In the genomic region with DNA sequence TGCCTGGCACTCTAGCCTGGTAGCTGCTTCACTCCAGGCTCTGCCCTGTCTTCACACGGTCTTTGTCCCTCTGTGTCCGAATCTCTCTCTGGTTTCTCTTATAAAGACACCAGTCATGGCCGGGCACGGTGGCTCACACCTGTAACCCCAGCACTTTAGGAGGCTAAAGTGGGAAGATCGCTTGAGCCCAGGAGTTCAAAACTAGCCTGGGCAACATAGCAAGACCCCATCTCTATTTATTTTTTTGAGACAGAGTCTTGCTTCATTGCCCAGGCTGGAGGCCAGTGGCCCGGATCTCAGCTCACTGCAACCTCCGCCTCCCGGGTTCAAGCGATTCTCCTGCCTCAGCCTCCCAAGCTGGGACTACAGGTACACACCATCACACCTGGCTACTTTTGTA, we compare ENCODE assay signal across 10 cellular contexts. TPM values are rescaled to one million over a fixed set of nuclear protein-coding genes. Genes with fewer than 3 reads are reported as not detected.
DNase-seq lines count a peak whose midpoint lies in the region; ATAC-seq, FAIRE-seq and TF ChIP-seq lines count a peak whose summit lies in the region.
"Not testable (repeated sequence)": the region's sequence is repeated elsewhere in the genome, so short reads cannot be mapped to it uniquely, and the experiment has no call there.
"Had no signal": no experiment of that assay in that cellular context is flagged by ENCODE, and none has a peak within 500 bp of the region (broad histone marks: within the 10 kb centered on the region; RNA-seq: fewer than 3 reads in every experiment).

No MANE protein-coding gene starts in this region.

- not testable (repeated sequence) for H3K9me1 ChIP-seq in K562 (ENCODE audit: control insufficient read depth, insufficient read depth, low read length)

- not testable (repeated sequence) for TF ChIP-seq RAD21 in A549 (conservative IDR thresholded peaks at IDR 0.05 in 1 of 2, IDR thresholded peaks at IDR 0.05 in 1 of 2); K562 (CRISPR knock-in tag; conservative IDR thresholded peaks at IDR 0.05 in 1 of 2, IDR thresholded peaks at IDR 0.05 in 1 of 2)

- CTCF ChIA-PET in A549 (lab: Yijun Ruan, JAX): interaction anchor here (1.3 to 22.8 kb wide), 9 partner anchors 20 to 135 kb away, joined by 3 to 423 read pairs (median 27); partner anchors contain the start of genes GLIS2 and TFAP4
- CTCF ChIA-PET in RWPE1 (lab: Yijun Ruan, JAX); K562 (lab: Yijun Ruan, JAX; ENCODE audit: low intra/inter-chr PET ratio): not testable (repeated sequence)

- FAIRE-seq in A549 (lab: Jason Lieb, UNC); K562 (lab: Jason Lieb, UNC): not testable (repeated sequence)

- not testable (repeated sequence) for TF ChIP-seq POLR2A in A549 (IDR thresholded peaks at IDR 0.05; ENCODE audit: low read length); K562 (conservative IDR thresholded peaks at IDR 0.05)

- DNase-seq in A549 (ENCODE audit: low read depth in 1 of 2, low spot score in 1 of 2); HFFc6; RWPE1 (ENCODE audit: low spot score); K562 (ENCODE audit: extremely low read depth in 1 of 4, low spot score in 3 of 4); left lobe of liver (ENCODE audit: low spot score); nephron progenitor cell: not testable (repeated sequence)

- BruUV-seq in K562 (replicated peaks; lab: Mats Ljungman, UMichigan): not testable (repeated sequence)

- in situ Hi-C loops in K562 (cut with MboI): loop anchor here (5.0 kb wide), 1 partner anchor 46 kb away; no protein-coding TSS in a partner anchor

- H3K4me1 ChIP-seq in A549 (peaks cover 27% of the 10 kb centered on the region), K562 (replicated peaks in 1 of 2; ENCODE audit: control insufficient read depth in 2 of 2, insufficient read depth in 2 of 2, low read length in 2 of 2) (peaks cover 0 to 52% of the 10 kb centered on the region in 2 experiments; a peak in 3 of 5 replicates)

- H3K27ac Mint-ChIP-seq in HFFc6 (0 out of 2 replicates have a peak overlapping the region, but pooled peaks have one; percentile 13), nephron progenitor cell (peak overlapping the region; percentile 36)

- not testable (repeated sequence) for H3K79me2 ChIP-seq in K562 (ENCODE audit: control insufficient read depth, insufficient read depth, low read length)

- H2AFZ ChIP-seq in K562 (ENCODE audit: low read depth, low read length): not testable (repeated sequence)

- H3K9ac ChIP-seq in K562 (ENCODE audit: insufficient read depth in 1 of 2, low read depth in 2 of 2, low read length in 2 of 2): not testable (repeated sequence)

- ATAC-seq in A549, K562: not testable (repeated sequence)
- peak; percentile 3 for ATAC-seq in left lobe of liver

- not testable (repeated sequence) for H3K9me3 ChIP-seq in A549; K562 (replicated peaks; ENCODE audit: control insufficient read depth, insufficient read depth, low read depth, low read length)

- WGBS in A549 (ENCODE audit: missing lambda C conversion rate): 91% methylated on average over 9 of the region's 9 CpGs
- WGBS in K562 (ENCODE audit: insufficient coverage, low coverage, missing lambda C conversion rate): 84% methylated on average over 9 of the region's 9 CpGs

- not testable (repeated sequence) for H3K36me3 Mint-ChIP-seq in HFFc6 (ENCODE audit: low read depth)
- peaks cover 15% of the 10 kb centered on the region for H3K36me3 Mint-ChIP-seq in nephron progenitor cell (ENCODE audit: low read depth)

- POLR2A ChIA-PET in A549 (lab: Yijun Ruan, JAX): not testable (repeated sequence)
- POLR2A ChIA-PET in RWPE1 (lab: Yijun Ruan, JAX; ENCODE audit: low non-redundant PET) (interaction anchor here (0.6 kb wide), 1 partner anchor 386 kb away, joined by 3 read pairs; no protein-coding TSS in a partner anchor), K562 (lab: Yijun Ruan, JAX) (interaction anchor here (1.6 kb wide), 1 partner anchor 72 kb away, joined by 5 read pairs; no protein-coding TSS in a partner anchor)

- not testable (repeated sequence) for H3K4me3 ChIP-seq in A549, K562

- TF ChIP-seq CTCF in A549 (IDR thresholded peaks at IDR 0.05); HFFc6 (IDR thresholded peaks at IDR 0.05); RWPE1 (conservative IDR thresholded peaks at IDR 0.05; ENCODE audit: low read depth); K562 (IDR thresholded peaks at IDR 0.05 in 2 of 3, conservative IDR thresholded peaks at IDR 0.05 in 1 of 3; ENCODE audit: insufficient read depth in 2 of 3, low read depth in 1 of 3, low read length in 3 of 3); nephron progenitor cell (IDR thresholded peaks at IDR 0.05): not testable (repeated sequence)

- H3K27me3 Mint-ChIP-seq in HFFc6 (ENCODE audit: insufficient read depth); nephron progenitor cell (ENCODE audit: low read depth, poor library complexity): not testable (repeated sequence)

- intact Hi-C loops in K562 (cut with micrococcal nuclease): not testable (repeated sequence)

- not testable (repeated sequence) for H3K27ac ChIP-seq in A549; K562 (ENCODE audit: extremely low read depth, low read depth, low read length)
- H3K27ac ChIP-seq in RWPE1: peak overlapping the region; percentile 37

- H3K9me3 Mint-ChIP-seq in HFFc6, nephron progenitor cell: not testable (repeated sequence)

- not testable (repeated sequence) for H3K4me2 ChIP-seq in A549; K562 (ENCODE audit: insufficient read depth, low read length)

- peaks cover 29% of the 10 kb centered on the region; the same call in 1 of the 3 replicates for H3K36me3 ChIP-seq in K562 (ENCODE audit: control insufficient read depth, insufficient read depth, low read length)

- peaks cover 13% of the 10 kb centered on the region for H3K4me1 Mint-ChIP-seq in HFFc6 (ENCODE audit: low read depth)
- peaks cover 14% of the 10 kb centered on the region for H3K4me1 Mint-ChIP-seq in nephron progenitor cell

- H4K20me1 ChIP-seq in K562 (replicated peaks; ENCODE audit: control insufficient read depth, insufficient read depth, low read length): not testable (repeated sequence)

- not testable (repeated sequence) for H3K27me3 ChIP-seq in K562 (ENCODE audit: control insufficient read depth in 2 of 2, insufficient read depth in 2 of 2, low read length in 2 of 2)

- not testable (repeated sequence) for H3K4me3 Mint-ChIP-seq in HFFc6, nephron progenitor cell

- not testable (repeated sequence) for TF ChIP-seq EP300 in A549 (IDR thresholded peaks at IDR 0.05); K562 (IDR thresholded peaks at IDR 0.05; ENCODE audit: low read length)

RNA-seq across cellular contexts. Expression of gene PAM16, which starts 17.4 kb away (rescaled TPM):
- polyA plus RNA-seq in A549 (2011; rRNA removed) (42.5 and 55.1 TPM in 2 replicates), A549 (2017; fragmentation: RNase III; extraction: RNeasy Plus Mini Kit Qiagen cat#74134 plus additional on column Dnase treatment) (58.7 to 64.3 TPM (median 59.1 TPM) in 3 replicates), K562 (2011; rRNA removed) (79.3 and 88.9 TPM in 2 replicates), K562 (2014; fragmentation: Illumina TruSeq; extraction: Trizol) (49.0 and 66.3 TPM in 2 replicates), K562 (2014; fragmentation: Nextera tagmentation; extraction: Ambion mirVana) (10 to 100 TPM; 41.5 to 81.1 TPM), K562 (2014; rRNA removed) (243 and 273 TPM in 2 replicates)
- 169 and 194 TPM in 2 replicates for polyA plus RNA-seq in A549 (2012; cell fraction: cytosol; rRNA removed)
- polyA plus RNA-seq in A549 (2012; cell fraction: nucleus; rRNA removed): 144 and 160 TPM in 2 replicates
- polyA minus RNA-seq in A549 (2011; rRNA and poly(A)+ RNA removed): 9.2 and 9.3 TPM in 2 replicates
- total RNA-seq in HFFc6 (2021; fragmentation: NEBNext Ultra II Directional; extraction: Animal tissue kit (Norgen Biotek cat#: 25700)): 10 to 100 TPM; 44.9 to 50.8 (median 46.1) TPM
- total RNA-seq in K562 (2011; cell fraction: chromatin; rRNA removed; ENCODE audit: low replicate concordance): 70.0 and 135 TPM in 2 replicates
- total RNA-seq in K562 (2011; cell fraction: nucleolus; rRNA removed): 74.5 and 92.1 TPM in 2 replicates
- 76.8 and 107 TPM in 2 replicates for total RNA-seq in K562 (2011; cell fraction: nucleoplasm; rRNA removed)
- total RNA-seq in K562 (2014; rRNA removed) (173 and 213 TPM in 2 replicates), K562 (2014; rRNA removed; fragmentation: Illumina TruSeq; extraction: Trizol) (32.6 and 38.7 TPM in 2 replicates), K562 (2015; rRNA removed; fragmentation: Illumina TruSeq; extraction: Trizol) (48.4 and 56.1 TPM in 2 replicates), K562 (2021) (123 and 150 TPM in 2 replicates), left lobe of liver (41.0 TPM)
- polyA plus RNA-seq in K562 (2011; cell fraction: cytosol; rRNA removed): 175 and 283 TPM in 2 replicates
- polyA plus RNA-seq in K562 (2011; cell fraction: nucleus; rRNA removed): 85.0 and 101 TPM in 2 replicates
- 96.6 and 100 TPM in 2 replicates for polyA plus RNA-seq in K562 (2012)
- 10.6 and 11.8 TPM in 2 replicates for polyA minus RNA-seq in K562 (2011; rRNA and poly(A)+ RNA removed)
- 19.8 and 22.7 TPM in 2 replicates for polyA minus RNA-seq in K562 (2011; cell fraction: cytosol; rRNA and poly(A)+ RNA removed)
- polyA minus RNA-seq in K562 (2011; cell fraction: nucleus; rRNA and poly(A)+ RNA removed): 10.8 and 13.7 TPM in 2 replicates

RNA-seq across cellular contexts. Expression of gene GLIS2, which starts 17.8 kb away (rescaled TPM):
- 5.5 and 6.8 TPM in 2 replicates for polyA plus RNA-seq in A549 (2011; rRNA removed)
- 20.8 and 29.4 TPM in 2 replicates for polyA plus RNA-seq in A549 (2012; cell fraction: cytosol; rRNA removed)
- polyA plus RNA-seq in A549 (2012; cell fraction: nucleus; rRNA removed): 37.1 and 54.5 TPM in 2 replicates
- polyA plus RNA-seq in A549 (2017; fragmentation: RNase III; extraction: RNeasy Plus Mini Kit Qiagen cat#74134 plus additional on column Dnase treatment): 15.8 to 19.5 TPM (median 16.3 TPM) in 3 replicates
- polyA minus RNA-seq in A549 (2011; rRNA and poly(A)+ RNA removed): 3.3 and 6.4 TPM in 2 replicates
- total RNA-seq in HFFc6 (2021; fragmentation: NEBNext Ultra II Directional; extraction: Animal tissue kit (Norgen Biotek cat#: 25700)): 10 to 100 TPM; 21.9 to 26.0 (median 23.5) TPM
- total RNA-seq in K562 (2011; cell fraction: chromatin; rRNA removed; ENCODE audit: low replicate concordance): 2.1 and 6.1 TPM in 2 replicates
- 3.8 and 4.2 TPM in 2 replicates for total RNA-seq in K562 (2011; cell fraction: nucleolus; rRNA removed)
- total RNA-seq in K562 (2011; cell fraction: nucleoplasm; rRNA removed): 2.9 and 3.6 TPM in 2 replicates
- total RNA-seq in K562 (2014; rRNA removed): 0.91 and 1.4 TPM in 2 replicates
- total RNA-seq in K562 (2014; rRNA removed; fragmentation: Illumina TruSeq; extraction: Trizol): 0.10 and 0.11 TPM in 2 replicates
- 0.33 and 0.68 TPM in 2 replicates for total RNA-seq in K562 (2015; rRNA removed; fragmentation: Illumina TruSeq; extraction: Trizol)
- 7.6 and 9.0 TPM in 2 replicates for total RNA-seq in K562 (2021)
- polyA plus RNA-seq in K562 (2011; rRNA removed): 0.57 and 1.0 TPM in 2 replicates
- polyA plus RNA-seq in K562 (2011; cell fraction: cytosol; rRNA removed): 1.0 and 2.2 TPM in 2 replicates
- polyA plus RNA-seq in K562 (2011; cell fraction: nucleus; rRNA removed): 2.8 and 4.9 TPM in 2 replicates
- 6.8 and 7.9 TPM in 2 replicates for polyA plus RNA-seq in K562 (2012)
- 2.2 and 5.8 TPM in 2 replicates for polyA plus RNA-seq in K562 (2014; fragmentation: Illumina TruSeq; extraction: Trizol)
- under 1 TPM; 0.10 to 0.25 TPM for polyA plus RNA-seq in K562 (2014; fragmentation: Nextera tagmentation; extraction: Ambion mirVana)
- 2.3 and 2.9 TPM in 2 replicates for polyA plus RNA-seq in K562 (2014; rRNA removed)
- 0.27 and 0.32 TPM in 2 replicates for polyA minus RNA-seq in K562 (2011; rRNA and poly(A)+ RNA removed)
- 3.3 and 4.6 TPM in 2 replicates for polyA minus RNA-seq in K562 (2011; cell fraction: cytosol; rRNA and poly(A)+ RNA removed)
- 1.00 and 1.1 TPM in 2 replicates for polyA minus RNA-seq in K562 (2011; cell fraction: nucleus; rRNA and poly(A)+ RNA removed)
- total RNA-seq in left lobe of liver: 1.6 TPM
- total RNA-seq: CD4-positive, CD25-positive, alpha-beta regulatory T cell had no signal
- polyA plus RNA-seq: CD14-positive monocyte; CD4-positive, alpha-beta memory T cell; CD8-positive, alpha-beta memory T cell had no signal

RNA-seq across cellular contexts. Expression of gene VASN, which starts 37.9 kb away (rescaled TPM):
- 2.0 and 2.3 TPM in 2 replicates for polyA plus RNA-seq in A549 (2011; rRNA removed)
- 6.1 and 9.5 TPM in 2 replicates for polyA plus RNA-seq in A549 (2012; cell fraction: cytosol; rRNA removed)
- polyA plus RNA-seq in A549 (2012; cell fraction: nucleus; rRNA removed): 14.0 and 32.6 TPM in 2 replicates
- 4.0 to 4.7 TPM (median 4.2 TPM) in 3 replicates for polyA plus RNA-seq in A549 (2017; fragmentation: RNase III; extraction: RNeasy Plus Mini Kit Qiagen cat#74134 plus additional on column Dnase treatment)
- polyA minus RNA-seq in A549 (2011; rRNA and poly(A)+ RNA removed): 1.3 and 1.8 TPM in 2 replicates
- total RNA-seq in HFFc6 (2021; fragmentation: NEBNext Ultra II Directional; extraction: Animal tissue kit (Norgen Biotek cat#: 25700)): 100 to 1,000 TPM in 4 of 6 experiments, 10 to 100 TPM in 2; 92.0 to 131 (median 103) TPM
- total RNA-seq in K562 (2011; cell fraction: chromatin; rRNA removed; ENCODE audit: low replicate concordance): 1.2 and 9.8 TPM in 2 replicates
- total RNA-seq in K562 (2011; cell fraction: nucleolus; rRNA removed): 10.1 and 15.2 TPM in 2 replicates
- total RNA-seq in K562 (2011; cell fraction: nucleoplasm; rRNA removed): 3.7 and 5.7 TPM in 2 replicates
- total RNA-seq in K562 (2014; rRNA removed): 1.7 and 2.2 TPM in 2 replicates
- 0.06 and 0.07 TPM in 2 replicates for total RNA-seq in K562 (2014; rRNA removed; fragmentation: Illumina TruSeq; extraction: Trizol)
- total RNA-seq in K562 (2015; rRNA removed; fragmentation: Illumina TruSeq; extraction: Trizol): 0.51 and 1.1 TPM in 2 replicates
- total RNA-seq in K562 (2021): 2.4 and 2.5 TPM in 2 replicates
- polyA plus RNA-seq in K562 (2011; rRNA removed): 0.31 and 1.2 TPM in 2 replicates
- 0.78 and 3.2 TPM in 2 replicates for polyA plus RNA-seq in K562 (2011; cell fraction: cytosol; rRNA removed)
- polyA plus RNA-seq in K562 (2011; cell fraction: nucleus; rRNA removed): 1.2 and 2.6 TPM in 2 replicates
- 2.9 and 6.1 TPM in 2 replicates for polyA plus RNA-seq in K562 (2012)
- 0.16 and 0.42 TPM in 2 replicates for polyA plus RNA-seq in K562 (2014; fragmentation: Illumina TruSeq; extraction: Trizol)
- polyA plus RNA-seq in K562 (2014; fragmentation: Nextera tagmentation; extraction: Ambion mirVana): under 1 TPM in 1 of 2 experiments, not detected in 1; 0.01 TPM
- 0.78 and 0.90 TPM in 2 replicates for polyA plus RNA-seq in K562 (2014; rRNA removed)
- polyA minus RNA-seq in K562 (2011; rRNA and poly(A)+ RNA removed): 0.56 and 0.63 TPM in 2 replicates
- 1.1 and 2.8 TPM in 2 replicates for polyA minus RNA-seq in K562 (2011; cell fraction: cytosol; rRNA and poly(A)+ RNA removed)
- 3.4 and 6.3 TPM in 2 replicates for polyA minus RNA-seq in K562 (2011; cell fraction: nucleus; rRNA and poly(A)+ RNA removed)
- 22.3 TPM for total RNA-seq in left lobe of liver
- polyA plus RNA-seq: CD14-positive monocyte; CD8-positive, alpha-beta memory T cell had no signal
